In genomic region chr1:226733876-226734414, GRCh38 we compare ENCODE assay signal across 10 cellular contexts. TPM values are rescaled to one million over a fixed set of nuclear protein-coding genes. Genes with fewer than 3 reads are reported as not detected.
DNase-seq lines count a peak whose midpoint lies in the region; ATAC-seq and TF ChIP-seq lines count a peak whose summit lies in the region.
"Had no signal": no experiment of that assay in that cellular context is flagged by ENCODE, and none has a peak within 500 bp of the region (broad histone marks: within the 10 kb centered on the region; RNA-seq: fewer than 3 reads in every experiment).

No MANE protein-coding gene starts in this region.

- H3K36me3 Mint-ChIP-seq in activated naive CD8-positive, alpha-beta T cell = peaks cover 11% of the 10 kb centered on the region

- H3K4me1 ChIP-seq in lower lobe of right lung = peaks cover 76% of the 10 kb centered on the region
- H3K4me1 ChIP-seq in thoracic aorta (ENCODE audit: control insufficient read depth in 1 of 2, low read depth in 2 of 2) = peaks cover 21 to 60% of the 10 kb centered on the region in 2 donors

- H3K9me3 Mint-ChIP-seq in activated naive CD8-positive, alpha-beta T cell (ENCODE audit: low read depth) = no peaks in the 10 kb centered on the region

- H3K27ac Mint-ChIP-seq in activated naive CD8-positive, alpha-beta T cell = peak overlapping the region; percentile 97

- peak overlapping the region; percentile 98 for H3K4me3 ChIP-seq in lower lobe of right lung
- peak overlapping the region; percentile 28 for H3K4me3 ChIP-seq in thoracic aorta
- H3K4me3 ChIP-seq: mucosa of descending colon had no signal

- H3K4me3 Mint-ChIP-seq in activated naive CD8-positive, alpha-beta T cell = peak overlapping the region; percentile 89

- no peak for TF ChIP-seq CTCF in lower lobe of right lung (IDR thresholded peaks at IDR 0.05)
- no peak for TF ChIP-seq CTCF in thoracic aorta (IDR thresholded peaks at IDR 0.05)

- H3K9me3 ChIP-seq in lower lobe of right lung (no peaks in the 10 kb centered on the region), thoracic aorta (no peaks in the 10 kb centered on the region)
- H3K9me3 ChIP-seq: mucosa of descending colon had no signal

- peaks cover 69% of the 10 kb centered on the region for H3K4me1 Mint-ChIP-seq in activated naive CD8-positive, alpha-beta T cell (ENCODE audit: low read depth)

- H3K27me3 ChIP-seq in lower lobe of right lung (ENCODE audit: low read depth) (no peaks in the 10 kb centered on the region), thoracic aorta (replicated peaks; ENCODE audit: insufficient read depth) (no peaks in the 10 kb centered on the region)

- intact Hi-C loops in lower lobe of right lung (cut with DNase I) (no loop called here), posterior vena cava (cut with DNase I) (no loop called here)

- no peaks in the 10 kb centered on the region for H3K27me3 Mint-ChIP-seq in activated naive CD8-positive, alpha-beta T cell

- ATAC-seq in lower lobe of right lung = no peak
- ATAC-seq in thoracic aorta (ENCODE audit: insufficient number of reproducible peaks, low FRiP score, low read depth) = no peak
- ATAC-seq: mucosa of descending colon had no signal

- H3K36me3 ChIP-seq in lower lobe of right lung (peaks cover 33% of the 10 kb centered on the region), thoracic aorta (no peaks in the 10 kb centered on the region)

- peak; percentile 64 for DNase-seq in activated effector memory CD4-positive, alpha-beta T cell treated with anti-CD3 and anti-CD28 coated beads, Interleukin-2, amount 50 U/mL, for 16 hours
- DNase-seq in activated effector memory CD4-positive, alpha-beta T cell treated with Interleukin-2 at 50 U/mL for 16 hours = no peak
- no peak for DNase-seq in lower lobe of right lung
- no peak for DNase-seq in thoracic aorta (ENCODE audit: low spot score)
- DNase-seq in posterior vena cava (ENCODE audit: low spot score) = no peak
- DNase-seq in NCI-H69 (lab: John Stamatoyannopoulos, UW) = no peak
- DNase-seq in NCI-H1436 treated with DMSO at 0.1 percent for 48 hours (lab: John Stamatoyannopoulos, UW) = no peak
- DNase-seq: amniotic stem cell, mucosa of descending colon had no signal

- H3K27ac ChIP-seq in lower lobe of right lung = no peak overlapping the region
- no peak overlapping the region for H3K27ac ChIP-seq in thoracic aorta

RNA-seq across cellular contexts. Expression of gene ITPKB, which starts 5.1 kb away (rescaled TPM):
- total RNA-seq in lower lobe of right lung (42.3 TPM), thoracic aorta (10 to 100 TPM; 26.9 to 28.4 TPM), posterior vena cava (10 to 100 TPM; 22.4 to 24.4 TPM)
